21 cellular contexts compared by ENCODE assay signal in the genomic region with DNA sequence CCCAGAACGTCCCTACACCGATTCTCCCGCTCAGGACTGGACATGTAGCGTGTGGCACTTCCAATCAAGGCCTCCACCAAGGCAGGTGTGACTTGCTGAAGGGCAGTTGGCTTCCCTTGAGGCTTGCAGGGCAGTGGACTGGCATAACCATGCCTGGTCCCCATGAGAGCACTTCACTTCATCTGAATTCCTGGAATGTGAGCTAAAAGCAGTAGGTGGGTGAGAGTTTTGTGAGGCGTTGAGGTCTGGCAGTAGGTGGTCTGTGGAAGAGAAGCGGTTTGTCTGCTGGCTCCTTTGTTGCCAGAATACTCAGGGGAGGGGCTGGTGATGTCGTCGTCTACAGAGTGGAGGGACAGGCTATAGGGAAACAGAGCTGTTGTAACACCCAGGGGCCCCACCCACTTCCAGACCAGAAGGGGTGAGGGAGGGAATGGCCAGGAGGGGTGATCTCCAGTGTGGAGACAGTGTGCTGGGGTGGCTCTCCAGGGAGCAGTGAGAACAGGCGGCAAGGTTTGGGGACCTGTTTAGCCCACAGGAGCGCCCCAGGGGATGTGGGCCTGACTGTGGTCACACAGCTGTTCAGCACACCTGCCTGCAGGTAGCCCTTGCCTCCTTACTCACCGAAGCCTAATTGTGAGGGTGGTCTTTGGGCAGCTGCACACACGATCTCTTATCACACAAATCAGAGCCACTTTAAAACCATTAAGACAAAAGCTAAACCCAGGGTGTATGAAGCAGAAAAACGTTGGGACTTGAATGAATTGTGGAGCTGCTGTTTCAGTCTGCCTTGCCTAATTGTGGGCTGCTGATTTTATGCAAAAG. TPM values are rescaled to one million over a fixed set of nuclear protein-coding genes. Genes with fewer than 3 reads are reported as not detected.
A peak's percentile ranks its signal among the peaks of the same experiment; 100 is the strongest.
DNase-seq lines count a peak whose midpoint lies in the region; ATAC-seq and TF ChIP-seq lines count a peak whose summit lies in the region.
"Had no signal": no experiment of that assay in that cellular context is flagged by ENCODE, and none has a peak within 500 bp of the region (broad histone marks: within the 10 kb centered on the region; RNA-seq: fewer than 3 reads in every experiment).

No MANE protein-coding gene starts in this region.

- H3K4me3 Mint-ChIP-seq in HFFc6, result no peak overlapping the region
- H3K4me3 Mint-ChIP-seq: immature natural killer cell had no signal

- peaks cover 3% of the 10 kb centered on the region for H3K27me3 Mint-ChIP-seq in HFFc6 (ENCODE audit: insufficient read depth)

- H3K36me3 Mint-ChIP-seq in HFFc6 (ENCODE audit: low read depth), result no peaks in the 10 kb centered on the region
- H3K36me3 Mint-ChIP-seq: immature natural killer cell had no signal

- peaks cover 0 to under 1% (median 0%) of the 10 kb centered on the region in 11 experiments; a peak in 4 of 22 replicates for H3K9me3 ChIP-seq in BLaER1 treated with 17β-estradiol and CSF1 and Interleukin-3, amounts not matched to agents 10 nM and 100 nM (replicated peaks in 1 of 11)
- H3K9me3 ChIP-seq in HCT116 (ENCODE audit: control insufficient read depth in 1 of 2, insufficient read depth in 1 of 2, low read depth in 1 of 2, low read length in 2 of 2) (no peaks in the 10 kb centered on the region), mucosa of descending colon (no peaks in the 10 kb centered on the region)
- H3K9me3 ChIP-seq: Caco-2, SJCRH30 had no signal

- CTCF ChIA-PET in HCT116 (lab: Charles Lee), result no interaction called here

- no peak for TF ChIP-seq CTCF in HCT116 (IDR thresholded peaks at IDR 0.05 in 2 of 3, conservative IDR thresholded peaks at IDR 0.05 in 1 of 3; ENCODE audit: borderline replicate concordance in 1 of 3, insufficient read depth in 1 of 3, low read depth in 2 of 3, low read length in 2 of 3)
- no peak for TF ChIP-seq CTCF in mucosa of descending colon (IDR thresholded peaks at IDR 0.05)
- no peak for TF ChIP-seq CTCF in HFFc6 (IDR thresholded peaks at IDR 0.05)

- intact Hi-C loops in HCT116 (cut with micrococcal nuclease) (no loop called here), mucosa of descending colon (cut with DNase I, micrococcal nuclease) (no loop called here)

- DNase-seq in HCT116 (ENCODE audit: low read depth, low spot score) (no peak), ecto neural progenitor cell (ENCODE audit: low spot score) (peak; percentile 56), mucosa of descending colon (no peak), HFFc6 (no peak)
- DNase-seq: activated CD4-positive, alpha-beta T cell treated with anti-CD3 and anti-CD28 coated beads for 1 hour; activated effector memory CD4-positive, alpha-beta T cell treated with anti-CD3 and anti-CD28 coated beads, Interleukin-2, amount 50 U/mL, for 16 hours; amniotic stem cell; foreskin fibroblast; HCEC 1CT; immature natural killer cell; NCI-H1092 treated with DMSO at 0.1 percent for 48 hours; NCI-H446 treated with DMSO at 0.1 percent for 48 hours; SJCRH30; substantia nigra had no signal

- H3K9me3 Mint-ChIP-seq in HFFc6, result peaks cover 1% of the 10 kb centered on the region
- H3K9me3 Mint-ChIP-seq: immature natural killer cell had no signal

- H2AFZ ChIP-seq in HCT116 (ENCODE audit: low read depth, low read length, poor library complexity, severe bottlenecking), result no peak overlapping the region

- ATAC-seq in HCT116, result peak; percentile 40; the same call in 1 of the 2 replicates
- peak; percentile 33 for ATAC-seq in mucosa of descending colon
- ATAC-seq in HG03025 (IDR thresholded peaks at IDR 0.05; ENCODE audit: low FRiP score, unreplicated experiment), result no peak
- ATAC-seq in HG03135 (IDR thresholded peaks at IDR 0.05; ENCODE audit: unreplicated experiment), result no peak
- no peak for ATAC-seq in HG03039 (IDR thresholded peaks at IDR 0.05; ENCODE audit: unreplicated experiment)
- ATAC-seq: right cardiac atrium had no signal

- H3K27ac ChIP-seq in BLaER1 treated with 17β-estradiol and CSF1 and Interleukin-3, amounts not matched to agents 10 nM and 100 nM, result peak overlapping the region in 1 of 11 experiments; percentile 46; a peak in 3 of 22 replicates
- H3K27ac ChIP-seq in HCT116 (ENCODE audit: low read depth, low read length), result no peak overlapping the region
- H3K27ac ChIP-seq: SJCRH30 had no signal

- no peak for TF ChIP-seq RAD21 in HCT116 (IDR thresholded peaks at IDR 0.05; ENCODE audit: low read depth)

- peaks cover 0 to 47% (median 37%) of the 10 kb centered on the region in 10 experiments; a peak in 17 of 20 replicates for H3K4me1 ChIP-seq in BLaER1 treated with 17β-estradiol and CSF1 and Interleukin-3, amounts not matched to agents 10 nM and 100 nM
- no peaks in the 10 kb centered on the region for H3K4me1 ChIP-seq in HCT116 (ENCODE audit: control insufficient read depth in 1 of 2, insufficient read depth in 2 of 2, low read length in 2 of 2)
- no peaks in the 10 kb centered on the region for H3K4me1 ChIP-seq in mucosa of descending colon (ENCODE audit: low read depth)
- H3K4me1 ChIP-seq: Caco-2, SJCRH30 had no signal

- no TSS peak for BruUV-seq in HCT116 (replicated peaks; lab: Mats Ljungman, UMichigan)

- no peaks in the 10 kb centered on the region for H4K20me1 ChIP-seq in BLaER1 treated with 17β-estradiol and CSF1 and Interleukin-3, amounts not matched to agents 10 nM and 100 nM
- H4K20me1 ChIP-seq in HCT116 (ENCODE audit: insufficient read depth), result no peaks in the 10 kb centered on the region

- no peaks in the 10 kb centered on the region for H3K79me2 ChIP-seq in HCT116 (ENCODE audit: insufficient read depth, low read length)

- H3K36me3 ChIP-seq in BLaER1 treated with 17β-estradiol and CSF1 and Interleukin-3, amounts not matched to agents 10 nM and 100 nM, result no peaks in the 10 kb centered on the region
- H3K36me3 ChIP-seq in HCT116 (ENCODE audit: control insufficient read depth in 1 of 2, insufficient read depth in 2 of 2, low read length in 2 of 2) (no peaks in the 10 kb centered on the region), mucosa of descending colon (ENCODE audit: low read depth) (no peaks in the 10 kb centered on the region)
- H3K36me3 ChIP-seq: SJCRH30 had no signal

- RAD21 ChIA-PET in HCT116 (lab: Charles Lee; ENCODE audit: low non-redundant PET in 1 of 2, low total read pairs in 2 of 2, uncharacterized antibody in 2 of 2, unreplicated experiment in 2 of 2), result no interaction called here

- peak overlapping the region in 2 of 10 experiments; percentile 38 to 53; a peak in 2 of 20 replicates for H3K4me3 ChIP-seq in BLaER1 treated with 17β-estradiol and CSF1 and Interleukin-3, amounts not matched to agents 10 nM and 100 nM
- H3K4me3 ChIP-seq in HCT116 (replicated peaks in 1 of 2; ENCODE audit: low read depth in 1 of 2, low read length in 2 of 2) (no peak overlapping the region), mucosa of descending colon (no peak overlapping the region)
- H3K4me3 ChIP-seq: SJCRH30 had no signal

- no peak for TF ChIP-seq POLR2A in HCT116 (IDR thresholded peaks at IDR 0.05; ENCODE audit: borderline replicate concordance, extremely low read depth, insufficient read depth, insufficient read length)

- POLR2A ChIA-PET in HCT116 (lab: Charles Lee), result no interaction called here

- H3K9ac ChIP-seq in BLaER1 treated with 17β-estradiol and CSF1 and Interleukin-3, amounts not matched to agents 10 nM and 100 nM, result peak overlapping the region in 3 of 11 experiments; percentile 27 to 50 (median 39); a peak in 3 of 22 replicates
- H3K9ac ChIP-seq in HCT116 (ENCODE audit: low read length), result no peak overlapping the region

- no peaks in the 10 kb centered on the region for H3K9me2 ChIP-seq in HCT116 (ENCODE audit: insufficient read depth)

- no peak overlapping the region for H3K27ac Mint-ChIP-seq in HFFc6

- peak overlapping the region in 8 of 11 experiments; percentile 37 to 85 (median 74); a peak in 15 of 22 replicates for H3K4me2 ChIP-seq in BLaER1 treated with 17β-estradiol and CSF1 and Interleukin-3, amounts not matched to agents 10 nM and 100 nM
- no peak overlapping the region for H3K4me2 ChIP-seq in HCT116 (ENCODE audit: low read length)

- no peaks in the 10 kb centered on the region for H3K27me3 ChIP-seq in BLaER1 treated with 17β-estradiol and CSF1 and Interleukin-3, amounts not matched to agents 10 nM and 100 nM
- H3K27me3 ChIP-seq in HCT116 (ENCODE audit: insufficient read depth, low read length), result no peaks in the 10 kb centered on the region

- no peaks in the 10 kb centered on the region for H3K4me1 Mint-ChIP-seq in HFFc6 (ENCODE audit: low read depth)
- H3K4me1 Mint-ChIP-seq: immature natural killer cell had no signal

TF ChIP-seq in HCT116, 20 proteins besides CTCF, POLR2A, EP300 and RAD21 (continues in another document):
- TF ChIP-seq ZFX (IDR thresholded peaks at IDR 0.05) (no peak), EZH2phosphoT487 (IDR thresholded peaks at IDR 0.05; ENCODE audit: borderline replicate concordance) (no peak), TCF7L2 (IDR thresholded peaks at IDR 0.05; ENCODE audit: borderline replicate concordance, extremely low read depth, insufficient read depth, insufficient read length) (no peak), EGR1 (IDR thresholded peaks at IDR 0.05; ENCODE audit: low read depth) (no peak), SIN3A (IDR thresholded peaks at IDR 0.05; ENCODE audit: low read depth) (no peak), SP1 (IDR thresholded peaks at IDR 0.05; ENCODE audit: low read depth) (no peak), YY1 (IDR thresholded peaks at IDR 0.05; ENCODE audit: extremely low read depth, insufficient replicate concordance, low read depth, low read length) (no peak)
- TF ChIP-seq, protein P1, sequence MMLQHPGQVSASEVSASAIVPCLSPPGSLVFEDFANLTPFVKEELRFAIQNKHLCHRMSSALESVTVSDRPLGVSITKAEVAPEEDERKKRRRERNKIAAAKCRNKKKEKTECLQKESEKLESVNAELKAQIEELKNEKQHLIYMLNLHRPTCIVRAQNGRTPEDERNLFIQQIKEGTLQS (IDR thresholded peaks at IDR 0.05), result no peak

RNA-seq across cellular contexts. Expression of a gene that starts 21.5 kb away (rescaled TPM):
- total RNA-seq in HCT116 (2021; ENCODE audit: unreplicated experiment), result not detected
- not detected in 2 replicates for polyA plus RNA-seq in HCT116 (2012)
- total RNA-seq in mucosa of descending colon, result 1 to 10 TPM; 2.2 to 3.5 (median 3.0) TPM
- not detected for total RNA-seq in HFFc6 (2021; fragmentation: NEBNext Ultra II Directional; extraction: Animal tissue kit (Norgen Biotek cat#: 25700))
- total RNA-seq: Caco-2, OCI-LY7 had no signal

RNA-seq across cellular contexts. Expression of a gene that starts 44.6 kb away (rescaled TPM):
- total RNA-seq in HCT116 (2021; ENCODE audit: unreplicated experiment), result 113 TPM
- 127 and 131 TPM in 2 replicates for polyA plus RNA-seq in HCT116 (2012)
- total RNA-seq in mucosa of descending colon, result 10 to 100 TPM; 61.9 to 87.3 (median 72.1) TPM
- total RNA-seq in HFFc6 (2021; fragmentation: NEBNext Ultra II Directional; extraction: Animal tissue kit (Norgen Biotek cat#: 25700)), result 10 to 100 TPM; 83.4 to 95.3 (median 89.2) TPM

RNA-seq across cellular contexts. Expression of a gene that starts 45.5 kb away (rescaled TPM):
- total RNA-seq in HCT116 (2021; ENCODE audit: unreplicated experiment) (32.8 TPM), mucosa of descending colon (100 to 1,000 TPM in 1 of 3 donors, 10 to 100 TPM in 2; 49.5 to 102 (median 92.3) TPM)
- 14.2 and 21.8 TPM in 2 replicates for polyA plus RNA-seq in HCT116 (2012)
- 10 to 100 TPM in 4 of 6 experiments, 1 to 10 TPM in 2; 9.9 to 14.2 (median 12.7) TPM for total RNA-seq in HFFc6 (2021; fragmentation: NEBNext Ultra II Directional; extraction: Animal tissue kit (Norgen Biotek cat#: 25700))

Comparison
In these comparisons a context has a peak if more than half of its experiments do, and no peak if none do; other contexts are left out.
1. ATAC-seq: peak in HCT116 (single experiment) and mucosa of descending colon (single experiment); none in HG03025 (single experiment), HG03135 (single experiment) and HG03039 (single experiment).